ENCODE assay signal across 24 cellular contexts in genomic region chr4:61820136-61820535, GRCh38.
"Had no signal": no experiment of that assay in that cellular context is flagged by ENCODE, and none has a peak within 500 bp of the region (broad histone marks: within the 10 kb centered on the region; RNA-seq: fewer than 3 reads in every experiment).

No MANE protein-coding gene starts in this region.

- H3K9me3 ChIP-seq: esophagus muscularis mucosa, gastrocnemius medialis, heart left ventricle, lower lobe of right lung, mucosa of descending colon had no signal

- DNase-seq: dermis blood vessel endothelial cell; dorsolateral prefrontal cortex; effector CD4-positive, alpha-beta T cell; effector memory CD4-positive, alpha-beta T cell; foreskin fibroblast; foreskin melanocyte; gastrocnemius medialis; heart left ventricle; hypothalamus; immature natural killer cell; islet precursor cell; kidney; kidney glomerular epithelial cell; left colon; left lung; left ventricle myocardium superior; lower lobe of right lung; mesenchymal stem cell; mucosa of descending colon; naive B cell; naive thymus-derived CD8-positive, alpha-beta T cell had no signal

- H3K36me3 ChIP-seq: esophagus muscularis mucosa, gastrocnemius medialis, heart left ventricle, left lung, lower lobe of right lung had no signal

- H3K4me2 ChIP-seq: hepatocyte had no signal

- H3K27ac ChIP-seq: coronary artery, dorsolateral prefrontal cortex, esophagus muscularis mucosa, gastrocnemius medialis, heart left ventricle, hepatocyte, left lung, lower lobe of right lung had no signal

- ATAC-seq: gastrocnemius medialis; heart left ventricle; left colon; left lung; left ventricle myocardium superior; lower lobe of right lung; mucosa of descending colon; naive thymus-derived CD8-positive, alpha-beta T cell had no signal

- H3K4me1 ChIP-seq: esophagus muscularis mucosa, gastrocnemius medialis, heart left ventricle, left lung, lower lobe of right lung had no signal

- H3K4me3 ChIP-seq: coronary artery, dorsolateral prefrontal cortex, esophagus muscularis mucosa, gastrocnemius medialis, heart left ventricle, hepatocyte, left lung, lower lobe of right lung, mucosa of descending colon had no signal

- H3K27me3 ChIP-seq: dorsolateral prefrontal cortex, esophagus muscularis mucosa, gastrocnemius medialis, heart left ventricle, hepatocyte, left lung had no signal

- H3K79me2 ChIP-seq: hepatocyte had no signal

- H2AFZ ChIP-seq: hepatocyte had no signal
